In the genomic region with DNA sequence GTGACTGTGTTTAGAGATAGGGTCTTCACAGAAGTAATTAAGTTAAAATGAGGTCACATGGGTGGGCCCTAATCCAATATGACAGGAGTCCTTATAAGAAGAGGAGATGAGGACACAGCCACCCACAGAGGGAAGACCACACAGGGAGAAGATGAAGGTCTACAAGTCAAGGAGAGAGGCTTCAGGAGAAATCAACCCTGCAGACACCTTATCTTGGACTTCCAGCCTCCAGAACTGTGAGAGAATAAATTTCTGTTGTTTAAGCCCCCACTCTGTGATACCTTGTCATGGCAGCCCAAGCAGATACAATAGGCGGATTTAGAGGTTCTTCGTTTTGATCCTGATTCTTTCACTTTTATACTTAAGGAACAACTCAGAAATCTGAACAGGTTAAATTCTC, we compare ENCODE assay signal across 35 cellular contexts.
"Had no signal": no experiment of that assay in that cellular context is flagged by ENCODE, and none has a peak within 500 bp of the region (broad histone marks: within the 10 kb centered on the region; RNA-seq: fewer than 3 reads in every experiment).

No MANE protein-coding gene starts in this region.

- H3K9me3 ChIP-seq: adrenal gland, body of pancreas had no signal

- ATAC-seq: activated CD4-positive, alpha-beta T cell treated with anti-CD3 and anti-CD28 coated beads for 36 hours; activated CD8-positive, alpha-beta memory T cell treated with anti-CD3 and anti-CD28 coated beads, Interleukin-2, amount 10 ng/mL, durations not matched to agents 7 days and 5 days; activated CD8-positive, alpha-beta T cell treated with anti-CD3 and anti-CD28 coated beads, Interleukin-2, amount 10 ng/mL, durations not matched to agents 7 days and 5 days; activated naive CD4-positive, alpha-beta T cell treated with anti-CD3 and anti-CD28 coated beads, Interleukin-2, amount 50 U/mL, for 72 hours; body of pancreas; WTC11 had no signal

- FAIRE-seq: astrocyte, TTC549 had no signal

- H3K4me1 ChIP-seq: adrenal gland, breast epithelium had no signal

- H3K36me3 ChIP-seq: adrenal gland, brain microvascular endothelial cell, breast epithelium, WERI-Rb-1 had no signal

- H3K4me3 Mint-ChIP-seq: activated CD4-positive, alpha-beta memory T cell treated with anti-CD3 and anti-CD28 coated beads, Interleukin-2, amount 10 ng/mL, durations not matched to agents 7 days and 5 days; activated CD4-positive, alpha-beta T cell treated with anti-CD3 and anti-CD28 coated beads for 36 hours; activated CD4-positive, alpha-beta T cell treated with anti-CD3 and anti-CD28 coated beads, Interleukin-2, amount 10 ng/mL, durations not matched to agents 7 days and 5 days; activated CD8-positive, alpha-beta memory T cell treated with anti-CD3 and anti-CD28 coated beads, Interleukin-2, amount 10 ng/mL, durations not matched to agents 7 days and 5 days; activated CD8-positive, alpha-beta T cell treated with anti-CD3 and anti-CD28 coated beads, Interleukin-2, amount 10 ng/mL, durations not matched to agents 7 days and 5 days; activated naive CD4-positive, alpha-beta T cell treated with anti-CD3 and anti-CD28 coated beads for 36 hours; activated naive CD8-positive, alpha-beta T cell treated with anti-CD3 and anti-CD28 coated beads for 36 hours; activated T-cell treated with anti-CD3 and anti-CD28 coated beads, Interleukin-2, amount 50 U/mL, for 24 hours; T-helper 1 cell treated with Interleukin-12 subunit alpha and Interleukin-12 subunit beta and Interleukin-4 antibody, amounts not matched to agents 30 μg/mL and 1 μg/mL, for 36 hours; T-helper 2 cell treated with Interferon-gamma antibody and Interleukin-4, amounts not matched to agents 5 μg/mL and 100 μg/mL, for 36 hours; WTC11 had no signal

- H3K27me3 Mint-ChIP-seq: activated CD4-positive, alpha-beta memory T cell treated with anti-CD3 and anti-CD28 coated beads, Interleukin-2, amount 10 ng/mL, durations not matched to agents 7 days and 5 days; activated CD4-positive, alpha-beta T cell treated with anti-CD3 and anti-CD28 coated beads for 36 hours; activated CD4-positive, alpha-beta T cell treated with anti-CD3 and anti-CD28 coated beads, Interleukin-2, amount 10 ng/mL, durations not matched to agents 7 days and 5 days; activated CD8-positive, alpha-beta memory T cell treated with anti-CD3 and anti-CD28 coated beads, Interleukin-2, amount 10 ng/mL, durations not matched to agents 7 days and 5 days; activated naive CD8-positive, alpha-beta T cell treated with anti-CD3 and anti-CD28 coated beads for 36 hours; activated T-cell treated with anti-CD3 and anti-CD28 coated beads, Interleukin-2, amount 50 U/mL, for 24 hours had no signal

- H3K27ac Mint-ChIP-seq: activated CD4-positive, alpha-beta memory T cell treated with anti-CD3 and anti-CD28 coated beads, Interleukin-2, amount 10 ng/mL, durations not matched to agents 7 days and 5 days; activated CD4-positive, alpha-beta T cell treated with anti-CD3 and anti-CD28 coated beads for 36 hours; activated CD4-positive, alpha-beta T cell treated with anti-CD3 and anti-CD28 coated beads, Interleukin-2, amount 10 ng/mL, durations not matched to agents 7 days and 5 days; activated CD8-positive, alpha-beta memory T cell treated with anti-CD3 and anti-CD28 coated beads, Interleukin-2, amount 10 ng/mL, durations not matched to agents 7 days and 5 days; activated CD8-positive, alpha-beta T cell treated with anti-CD3 and anti-CD28 coated beads, Interleukin-2, amount 10 ng/mL, durations not matched to agents 7 days and 5 days; activated naive CD4-positive, alpha-beta T cell treated with anti-CD3 and anti-CD28 coated beads for 36 hours; activated naive CD4-positive, alpha-beta T cell treated with anti-CD3 and anti-CD28 coated beads, Interleukin-2, amount 50 U/mL, for 72 hours; activated naive CD8-positive, alpha-beta T cell treated with anti-CD3 and anti-CD28 coated beads for 36 hours; activated T-cell treated with anti-CD3 and anti-CD28 coated beads, Interleukin-2, amount 50 U/mL, for 24 hours; T-helper 1 cell treated with Interleukin-12 subunit alpha and Interleukin-12 subunit beta and Interleukin-4 antibody, amounts not matched to agents 30 μg/mL and 1 μg/mL, for 36 hours; T-helper 2 cell treated with Interferon-gamma antibody and Interleukin-4, amounts not matched to agents 5 μg/mL and 100 μg/mL, for 36 hours; WTC11 had no signal

- H3K27me3 ChIP-seq: adrenal gland, body of pancreas, brain microvascular endothelial cell, breast epithelium had no signal

- H3K27ac ChIP-seq: adrenal gland, body of pancreas, brain microvascular endothelial cell, breast epithelium, WERI-Rb-1 had no signal

- H3K9me3 Mint-ChIP-seq: activated T-cell treated with anti-CD3 and anti-CD28 coated beads, Interleukin-2, amount 50 U/mL, for 24 hours had no signal

- DNase-seq: activated CD4-positive, alpha-beta memory T cell treated with anti-CD3 and anti-CD28 coated beads, Interleukin-2, amount 10 ng/mL, durations not matched to agents 7 days and 5 days; activated CD4-positive, alpha-beta T cell treated with anti-CD3 and anti-CD28 coated beads for 1 hour; activated CD4-positive, alpha-beta T cell treated with anti-CD3 and anti-CD28 coated beads for 36 hours; activated CD4-positive, alpha-beta T cell treated with anti-CD3 and anti-CD28 coated beads for 48 hours; activated CD4-positive, alpha-beta T cell treated with anti-CD3 and anti-CD28 coated beads, Interleukin-2, amount 10 ng/mL, durations not matched to agents 7 days and 5 days; activated CD4-positive, alpha-beta T cell treated with anti-CD3 and anti-CD28 coated beads, Interleukin-2, amount 50 U/mL, for 48 hours; activated CD8-positive, alpha-beta memory T cell treated with anti-CD3 and anti-CD28 coated beads for 24 hours; activated CD8-positive, alpha-beta memory T cell treated with anti-CD3 and anti-CD28 coated beads, Interleukin-2, amount 10 ng/mL, durations not matched to agents 7 days and 5 days; activated CD8-positive, alpha-beta memory T cell treated with anti-CD3 and anti-CD28 coated beads, Interleukin-2, amount 50 U/mL, for 48 hours; activated CD8-positive, alpha-beta T cell treated with anti-CD3 and anti-CD28 coated beads, Interleukin-2, amount 10 ng/mL, durations not matched to agents 7 days and 5 days; activated effector memory CD4-positive, alpha-beta T cell treated with anti-CD3 and anti-CD28 coated beads, Interleukin-2, amount 50 U/mL, for 16 hours; activated gamma-delta T cell treated with Interleukin-2 at 50 U/mL for 16 hours; activated naive CD4-positive, alpha-beta T cell; activated naive CD4-positive, alpha-beta T cell treated with anti-CD3 and anti-CD28 coated beads for 36 hours; activated naive CD4-positive, alpha-beta T cell treated with anti-CD3 and anti-CD28 coated beads, Interleukin-2, amount 50 U/mL, for 16 hours; activated naive CD8-positive, alpha-beta T cell treated with anti-CD3 and anti-CD28 coated beads for 36 hours; activated T-cell treated with anti-CD3 and anti-CD28 coated beads, Interleukin-2, amount 50 U/mL, for 24 hours; activated T-cell treated with anti-CD3 and anti-CD28 coated beads, Interleukin-2, amount 50 U/mL, for 48 hours; adrenal gland; amniotic stem cell; aorta; body of pancreas; brain microvascular endothelial cell; central memory CD4-positive, alpha-beta T cell; T-helper 1 cell; T-helper 2 cell; T-helper 9 cell; WERI-Rb-1 had no signal

- H3K4me3 ChIP-seq: adrenal gland, body of pancreas, breast epithelium had no signal
